15 cellular contexts compared by ENCODE assay signal in the genomic region with DNA sequence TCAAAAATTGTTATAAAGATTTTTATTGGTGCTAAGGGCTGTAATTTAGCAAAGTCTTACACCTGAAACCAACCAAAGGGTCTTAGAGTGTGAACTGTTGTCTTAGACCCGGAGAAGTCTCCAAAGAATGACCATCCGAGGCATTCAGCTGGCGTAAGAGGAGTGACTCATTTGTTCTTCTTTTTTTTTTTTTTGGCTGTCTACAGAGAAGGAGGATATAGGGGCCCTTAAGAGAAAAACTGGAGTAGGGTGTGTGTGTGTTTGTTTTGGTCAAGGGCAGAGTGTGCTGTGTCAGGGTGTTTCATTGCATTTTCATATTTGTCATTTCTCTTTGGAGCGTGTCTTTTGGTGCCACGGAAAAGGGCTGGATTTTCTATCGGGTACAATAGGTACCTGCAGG.
DNase-seq lines count a peak whose midpoint lies in the region; ATAC-seq, FAIRE-seq and TF ChIP-seq lines count a peak whose summit lies in the region.
"Had no signal": no experiment of that assay in that cellular context is flagged by ENCODE, and none has a peak within 500 bp of the region (broad histone marks: within the 10 kb centered on the region; RNA-seq: fewer than 3 reads in every experiment).

No MANE protein-coding gene starts in this region.

- BruUV-seq in Caco-2 (replicated peaks; lab: Mats Ljungman, UMichigan): no TSS peak

- no peak for FAIRE-seq in pancreas (lab: Jason Lieb, UNC)
- no peak for FAIRE-seq in GM19239 (lab: Jason Lieb, UNC)
- FAIRE-seq in GM12891 (lab: Jason Lieb, UNC): no peak

- no peak overlapping the region for H3K27ac ChIP-seq in pancreas
- H3K27ac ChIP-seq: brain microvascular endothelial cell had no signal

- peaks cover 4% of the 10 kb centered on the region for H3K27me3 Mint-ChIP-seq in Caco-2 (ENCODE audit: insufficient read depth, unreplicated experiment)

- TF ChIP-seq CTCF in Caco-2 (IDR thresholded peaks at IDR 0.05; ENCODE audit: insufficient read depth in 1 of 2, low read depth in 1 of 2, low read length in 1 of 2, severe bottlenecking in 1 of 2, unreplicated experiment in 1 of 2): no peak
- no peak for TF ChIP-seq CTCF in fibroblast of villous mesenchyme (IDR thresholded peaks at IDR 0.05; ENCODE audit: insufficient read depth, low read depth, low read length)
- TF ChIP-seq CTCF in pancreas (IDR thresholded peaks at IDR 0.05): no peak

- ATAC-seq in pancreas (peak in 3 of 4 donors; percentile 28 to 71 (median 53)), GM18498 (IDR thresholded peaks at IDR 0.05; ENCODE audit: unreplicated experiment) (no peak), GM21576 (IDR thresholded peaks at IDR 0.05; ENCODE audit: unreplicated experiment) (no peak)
- ATAC-seq: activated CD8-positive, alpha-beta T cell treated with anti-CD3 and anti-CD28 coated beads, Interleukin-2, amount 10 ng/mL, durations not matched to agents 7 days and 5 days had no signal

- intact Hi-C loops in Caco-2 (cut with micrococcal nuclease; ENCODE audit: unreplicated experiment): no loop called here
- intact Hi-C loops in pancreas (cut with DNase I): no loop called here

- DNase-seq in Caco-2: no peak
- DNase-seq in NOMO-1 treated with dmso at 0.1 percent for 144 hours (lab: John Stamatoyannopoulos, UW; ENCODE audit: unreplicated experiment): peak; percentile 78
- DNase-seq in fibroblast of villous mesenchyme (ENCODE audit: low read depth): peak; percentile 60
- no peak for DNase-seq in pancreas
- DNase-seq in GM19239 (ENCODE audit: insufficient read length, low spot score): no peak
- DNase-seq in GM12891 (ENCODE audit: insufficient read length, low spot score): no peak
- DNase-seq: activated CD8-positive, alpha-beta T cell treated with anti-CD3 and anti-CD28 coated beads, Interleukin-2, amount 10 ng/mL, durations not matched to agents 7 days and 5 days; brain microvascular endothelial cell; IMR-90; kidney glomerular epithelial cell; NCI-H1417 treated with DMSO at 0.1 percent for 48 hours; NCI-H510A treated with DMSO at 0.1 percent for 48 hours; T1000 had no signal

- H3K36me3 ChIP-seq in Caco-2 (ENCODE audit: control insufficient read depth, insufficient read depth, low read length) (no peaks in the 10 kb centered on the region), pancreas (no peaks in the 10 kb centered on the region)
- H3K36me3 ChIP-seq: brain microvascular endothelial cell had no signal

- POLR2A ChIA-PET in Caco-2 (lab: Charles Lee): no interaction called here

- TF ChIP-seq POLR2A in GM12891 (IDR thresholded peaks at IDR 0.05; ENCODE audit: low read depth, low read length): no peak

- 66 to 73% methylated on average over 6 of the region's 6 CpGs for WGBS in pancreas, 2 donors

- no peak overlapping the region for H3K4me3 Mint-ChIP-seq in Caco-2 (ENCODE audit: unreplicated experiment)
- H3K4me3 Mint-ChIP-seq: activated CD8-positive, alpha-beta T cell treated with anti-CD3 and anti-CD28 coated beads, Interleukin-2, amount 10 ng/mL, durations not matched to agents 7 days and 5 days had no signal

- H3K4me3 ChIP-seq in Caco-2 (ENCODE audit: low read depth, low read length) (no peak overlapping the region), fibroblast of villous mesenchyme (ENCODE audit: low read depth, low read length) (no peak overlapping the region), pancreas (no peak overlapping the region)

- no peaks in the 10 kb centered on the region for H3K36me3 Mint-ChIP-seq in Caco-2 (ENCODE audit: insufficient read depth, unreplicated experiment)

- no peaks in the 10 kb centered on the region for H3K9me3 ChIP-seq in Caco-2
- H3K9me3 ChIP-seq in pancreas: no peaks in the 10 kb centered on the region

- CTCF ChIA-PET in Caco-2 (lab: Charles Lee): no interaction called here

- H3K27me3 ChIP-seq in Caco-2 (replicated peaks; ENCODE audit: control insufficient read depth, insufficient read depth, low read length): no peaks in the 10 kb centered on the region
- H3K27me3 ChIP-seq in pancreas: no peaks in the 10 kb centered on the region
- H3K27me3 ChIP-seq: brain microvascular endothelial cell had no signal

- peak overlapping the region; percentile 35 for H3K27ac Mint-ChIP-seq in Caco-2 (ENCODE audit: unreplicated experiment)
- H3K27ac Mint-ChIP-seq: activated CD8-positive, alpha-beta T cell treated with anti-CD3 and anti-CD28 coated beads, Interleukin-2, amount 10 ng/mL, durations not matched to agents 7 days and 5 days had no signal

- H3K4me1 ChIP-seq in Caco-2 (peaks cover 3% of the 10 kb centered on the region; the same call in 1 of the 2 replicates), pancreas (no peaks in the 10 kb centered on the region)

- H3K9me3 Mint-ChIP-seq in Caco-2 (ENCODE audit: unreplicated experiment): peaks cover 10% of the 10 kb centered on the region

- peaks cover 15% of the 10 kb centered on the region for H3K4me1 Mint-ChIP-seq in Caco-2 (ENCODE audit: low read depth, unreplicated experiment)

TF ChIP-seq in GM12891, 5 proteins besides CTCF, POLR2A, EP300 and RAD21:
- TF ChIP-seq POU2F2 (IDR thresholded peaks at IDR 0.05; ENCODE audit: low read depth, low read length) (no peak), POLR2AphosphoS5 (IDR thresholded peaks at IDR 0.05; ENCODE audit: low read depth, low read length) (no peak), SPI1 (IDR thresholded peaks at IDR 0.05; ENCODE audit: low read depth, low read length) (no peak), PAX5 (IDR thresholded peaks at IDR 0.05; ENCODE audit: insufficient read depth, low read length, severe bottlenecking) (no peak), TAF1 (IDR thresholded peaks at IDR 0.05; ENCODE audit: low read depth, low read length) (no peak)
TF ChIP-seq in GM12891: peak in this region for 0.

Comparison
In these comparisons a context has a peak if more than half of its experiments do, and no peak if none do; other contexts are left out.
1. DNase-seq: peak in NOMO-1 treated with dmso at 0.1 percent for 144 hours (single experiment) and fibroblast of villous mesenchyme (single experiment); none in Caco-2 (0 of 2), pancreas (0 of 6), GM19239 (single experiment) and GM12891 (single experiment).
2. ATAC-seq: peak in pancreas (3 of 4); none in GM18498 (single experiment) and GM21576 (single experiment).